ENCODE assay signal across 8 cellular contexts in genomic region chr17:64028874-64029464, GRCh38. TPM values are rescaled to one million over a fixed set of nuclear protein-coding genes. Genes with fewer than 3 reads are reported as not detected.
A peak's percentile ranks its signal among the peaks of the same experiment; 100 is the strongest.
DNase-seq lines count a peak whose midpoint lies in the region; ATAC-seq and TF ChIP-seq lines count a peak whose summit lies in the region.

No MANE protein-coding gene starts in this region.

- H3K4me3 ChIP-seq in AG09309 (ENCODE audit: control insufficient read depth, low read depth, low read length) (no peak overlapping the region), GM23338 (no peak overlapping the region), dorsolateral prefrontal cortex (no peak overlapping the region)

- peaks cover 9% of the 10 kb centered on the region for H3K27me3 Mint-ChIP-seq in GM23338 (ENCODE audit: insufficient read depth, low read depth, poor library complexity)

- H3K4me1 ChIP-seq in GM23338 (ENCODE audit: insufficient read depth) = no peaks in the 10 kb centered on the region

- no peak overlapping the region for H3K27ac Mint-ChIP-seq in GM23338

- no peak overlapping the region for H3K4me2 ChIP-seq in GM23338

- peaks cover 4% of the 10 kb centered on the region for H3K4me1 Mint-ChIP-seq in GM23338

- no peaks in the 10 kb centered on the region for H3K9me2 ChIP-seq in GM23338 (ENCODE audit: insufficient read depth)

- no peaks in the 10 kb centered on the region for H3F3A ChIP-seq in GM23338 (replicated peaks; ENCODE audit: low read depth)

- H3K27ac ChIP-seq in GM23338 (ENCODE audit: low read depth) (no peak overlapping the region), dorsolateral prefrontal cortex (no peak overlapping the region)

- H3K4me3 Mint-ChIP-seq in GM23338 = no peak overlapping the region

- TF ChIP-seq CTCF in AG09309 (IDR thresholded peaks at IDR 0.05; ENCODE audit: control insufficient read depth, insufficient read depth, low read depth, low read length, missing control alignments) (peak; percentile 78), GM23338 (conservative IDR thresholded peaks at IDR 0.05; ENCODE audit: low read depth in 2 of 2) (peak; percentile 75 to 77), dorsolateral prefrontal cortex (IDR thresholded peaks at IDR 0.05 in 54 of 56, conservative IDR thresholded peaks at IDR 0.05 in 2 of 56; ENCODE audit: low read depth in 1 of 56, partially characterized antibody in 56 of 56) (peak; percentile 64 to 94 (median 80))

- 0 out of 2 replicates have a peak, but pooled peaks cover 4% of the 10 kb centered on the region for H3K27me3 ChIP-seq in GM23338 (ENCODE audit: insufficient read depth)
- H3K27me3 ChIP-seq in dorsolateral prefrontal cortex = peaks cover 0 to 6% (median 0%) of the 10 kb centered on the region in 45 donors

- H2AFZ ChIP-seq in GM23338 = no peak overlapping the region

- H3K9me3 Mint-ChIP-seq in GM23338 = no peaks in the 10 kb centered on the region; the same call in 2 of the 3 replicates

- no peaks in the 10 kb centered on the region for H3K79me2 ChIP-seq in GM23338 (replicated peaks; ENCODE audit: insufficient read depth)

- ATAC-seq in GM23338 = peak; percentile 62
- no peak for ATAC-seq in HG03565 (IDR thresholded peaks at IDR 0.05; ENCODE audit: unreplicated experiment)

- intact Hi-C loops in dorsolateral prefrontal cortex (cut with DNase I) = loop anchor here (2.0 to 10.0 kb wide), 3 partner anchors 100 to 256 kb away; partner anchors contain the start of genes CSHL1 (in 1 of the 2) and GH1 (in 1 of the 2)

- peak; percentile 21 for DNase-seq in AG09309 (ENCODE audit: low read depth)
- DNase-seq in GM23338 (ENCODE audit: low spot score) = peak; percentile 82
- peak; percentile 19 for DNase-seq in NCI-H524 treated with DMSO at 0.1 percent for 48 hours (lab: John Stamatoyannopoulos, UW)
- DNase-seq in activated CD4-positive, alpha-beta T cell treated with anti-CD3 and anti-CD28 coated beads, Interleukin-2, amount 50 U/mL, for 1 hour = peak; percentile 73
- DNase-seq in dorsolateral prefrontal cortex = peak; percentile 37 to 68 (median 60)
- DNase-seq in midbrain (lab: John Stamatoyannopoulos, UW) = peak; percentile 51
- peak; percentile 43 for DNase-seq in stimulated activated CD8-positive, alpha-beta memory T cell treated with anti-CD3 and anti-CD28 coated beads, Interleukin-7, amount 100 ng/mL, for 24 hours (ENCODE audit: low read depth)

- no peaks in the 10 kb centered on the region for H4K20me1 ChIP-seq in GM23338 (replicated peaks; ENCODE audit: insufficient read depth)

- H3K36me3 ChIP-seq in GM23338 (ENCODE audit: insufficient read depth) = no peaks in the 10 kb centered on the region

- no peaks in the 10 kb centered on the region for H3K36me3 Mint-ChIP-seq in GM23338 (ENCODE audit: low read depth)

TF ChIP-seq in GM23338, 12 proteins besides CTCF, POLR2A, EP300 and RAD21:
- TF ChIP-seq POLR2AphosphoS5 (IDR thresholded peaks at IDR 0.05; ENCODE audit: low read depth) (no peak), REST (IDR thresholded peaks at IDR 0.05; ENCODE audit: unreplicated experiment) (no peak), ZNF331 (CRISPR knock-in tag; IDR thresholded peaks at IDR 0.05; ENCODE audit: low read depth) (no peak)

RNA-seq across cellular contexts. Expression of gene ICAM2, which starts 8.5 kb away (rescaled TPM):
- total RNA-seq in GM23338 (2014; rRNA removed; shearing (Covaris generic)) = 0.31 and 0.58 TPM in 2 replicates
- polyA plus RNA-seq in GM23338 (2016; fragmentation: Nextera tagmentation; extraction: Ambion mirVana) = 0.57 and 0.86 TPM in 2 replicates
- 10 to 100 TPM in 117 of 120 experiments, 1 to 10 TPM in 3; 7.4 to 50.5 (median 19.5) TPM for total RNA-seq in dorsolateral prefrontal cortex

RNA-seq across cellular contexts. Expression of gene PRR29, which starts 30.8 kb away (rescaled TPM):
- 0.74 and 1.3 TPM in 2 replicates for total RNA-seq in GM23338 (2014; rRNA removed; shearing (Covaris generic))
- polyA plus RNA-seq in GM23338 (2016; fragmentation: Nextera tagmentation; extraction: Ambion mirVana) = 0.24 and 0.66 TPM in 2 replicates
- 1 to 10 TPM in 90 of 120 experiments, under 1 TPM in 29, not detected in 1; 0.25 to 4.0 (median 1.6) TPM for total RNA-seq in dorsolateral prefrontal cortex

RNA-seq across cellular contexts. Expression of gene SCN4A, which starts 56.3 kb away (rescaled TPM):
- 7.9 and 8.5 TPM in 2 replicates for total RNA-seq in GM23338 (2014; rRNA removed; shearing (Covaris generic))
- polyA plus RNA-seq in GM23338 (2016; fragmentation: Nextera tagmentation; extraction: Ambion mirVana) = 2.3 and 2.5 TPM in 2 replicates
- 1 to 10 TPM in 2 of 120 experiments, under 1 TPM in 103, not detected in 15; 0.06 to 1.7 (median 0.23) TPM for total RNA-seq in dorsolateral prefrontal cortex

Comparison
In these comparisons a context has a peak if more than half of its experiments do, and no peak if none do; other contexts are left out.
1. DNase-seq: peak in every context shown above with its lines; median percentile 82 in GM23338; 73 in activated CD4-positive, alpha-beta T cell treated with anti-CD3 and anti-CD28 coated beads, Interleukin-2, amount 50 U/mL, for 1 hour; 60 in dorsolateral prefrontal cortex; 51 in midbrain; 43 in stimulated activated CD8-positive, alpha-beta memory T cell treated with anti-CD3 and anti-CD28 coated beads, Interleukin-7, amount 100 ng/mL, for 24 hours; 21 in AG09309; 19 in NCI-H524 treated with DMSO at 0.1 percent for 48 hours.